29 cellular contexts compared by ENCODE assay signal in the genomic region with DNA sequence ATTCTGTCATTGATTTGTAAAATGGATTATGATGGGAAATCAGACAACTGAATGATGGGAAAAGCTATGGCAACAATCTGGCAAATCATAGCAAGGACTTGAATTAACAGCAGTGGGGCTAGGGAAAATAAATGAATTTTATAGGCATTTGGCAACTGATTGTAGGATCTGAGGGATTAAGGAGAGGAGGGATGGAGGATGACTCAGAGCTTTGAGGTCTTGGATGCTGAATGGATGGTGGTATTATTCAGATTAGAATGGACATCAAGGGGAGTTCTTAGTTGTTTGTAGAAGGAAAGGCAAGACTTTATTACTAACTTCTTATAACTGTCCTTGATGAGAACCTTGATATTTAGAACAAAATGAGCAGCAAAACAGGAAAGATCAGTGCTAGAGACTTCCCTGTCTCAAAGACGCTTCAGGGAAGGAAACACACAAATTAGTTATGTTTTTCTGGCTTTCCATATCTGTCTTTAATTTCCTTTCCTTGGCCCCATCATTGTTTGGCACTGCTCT. TPM values are rescaled to one million over a fixed set of nuclear protein-coding genes. Genes with fewer than 3 reads are reported as not detected.
"Had no signal": no experiment of that assay in that cellular context is flagged by ENCODE, and none has a peak within 500 bp of the region (broad histone marks: within the 10 kb centered on the region; RNA-seq: fewer than 3 reads in every experiment).

No MANE protein-coding gene starts in this region.

- H3K4me3 ChIP-seq: heart right ventricle, left ventricle myocardium inferior, lung, right lobe of liver, skin epidermis, thoracic aorta had no signal

- H3K36me3 ChIP-seq: heart right ventricle, left ventricle myocardium inferior, neutrophil, right lobe of liver, thoracic aorta, WERI-Rb-1 had no signal

- H3K4me1 ChIP-seq: heart right ventricle, left ventricle myocardium inferior, right lobe of liver had no signal

- ATAC-seq: activated CD4-positive, CD25-positive, alpha-beta regulatory T cell treated with anti-CD3 and anti-CD28 coated beads, Interleukin-2, amount 50 U/mL, for 24 hours; activated T-helper 17 cell treated with anti-CD3 and anti-CD28 coated beads, Interleukin-2, amount 50 U/mL, for 72 hours; heart right ventricle; stimulated activated effector memory CD8-positive, alpha-beta T cell treated with anti-CD3 and anti-CD28 coated beads, Interleukin-12 subunit alpha, Interleukin-12 subunit beta, amount 100 ng/mL, for 72 hours had no signal

- H3K27ac ChIP-seq: heart right ventricle, left ventricle myocardium inferior, neutrophil, right lobe of liver, skin epidermis, thoracic aorta, WERI-Rb-1 had no signal

- H3K27me3 ChIP-seq: heart right ventricle, neutrophil, right lobe of liver had no signal

- H3K9me3 ChIP-seq: heart right ventricle, left ventricle myocardium inferior, neutrophil, right lobe of liver, thoracic aorta had no signal

- DNase-seq: activated CD4-positive, alpha-beta memory T cell treated with anti-CD3 and anti-CD28 coated beads for 36 hours; activated CD4-positive, alpha-beta T cell treated with anti-CD3 and anti-CD28 coated beads, Interleukin-2, amount 10 ng/mL, durations not matched to agents 24 days and 14 days; activated CD8-positive, alpha-beta memory T cell treated with anti-CD3 and anti-CD28 coated beads, Interleukin-2, amount 50 U/mL, for 48 hours; activated gamma-delta T cell treated with Interleukin-2 at 50 U/mL for 16 hours; activated naive CD4-positive, alpha-beta T cell treated with anti-CD3 and anti-CD28 coated beads, Interleukin-2, amount 50 U/mL, for 16 hours; activated T-cell treated with anti-CD3 and anti-CD28 coated beads, Interleukin-2, amount 50 U/mL, for 24 hours; amygdala; effector CD8-positive, alpha-beta T cell; erythroblast; foreskin melanocyte; heart right ventricle; left ventricle myocardium inferior; naive B cell; nephron progenitor cell; right lobe of liver; stimulated activated CD4-positive, alpha-beta T cell treated with anti-CD3 and anti-CD28 coated beads, Interleukin-4, amount 100 ng/mL, for 24 hours; SW 1271; T1000; trophoblast cell; WERI-Rb-1 had no signal

RNA-seq across cellular contexts. Expression of gene HHIP, which starts 51.4 kb away (rescaled TPM):
- total RNA-seq: activated CD4-positive, alpha-beta memory T cell treated with anti-CD3 and anti-CD28 coated beads for 36 hours; activated CD4-positive, alpha-beta T cell treated with anti-CD3 and anti-CD28 coated beads, Interleukin-2, amount 10 ng/mL, durations not matched to agents 24 days and 14 days; activated CD8-positive, alpha-beta memory T cell treated with anti-CD3 and anti-CD28 coated beads for 36 hours; activated T-helper 17 cell treated with anti-CD3 and anti-CD28 coated beads, Interleukin-2, amount 50 U/mL, for 72 hours; bronchial epithelial cell; left ventricle myocardium inferior had no signal
